Comparison of ENCODE assay signal across 8 cellular contexts in the genomic region with DNA sequence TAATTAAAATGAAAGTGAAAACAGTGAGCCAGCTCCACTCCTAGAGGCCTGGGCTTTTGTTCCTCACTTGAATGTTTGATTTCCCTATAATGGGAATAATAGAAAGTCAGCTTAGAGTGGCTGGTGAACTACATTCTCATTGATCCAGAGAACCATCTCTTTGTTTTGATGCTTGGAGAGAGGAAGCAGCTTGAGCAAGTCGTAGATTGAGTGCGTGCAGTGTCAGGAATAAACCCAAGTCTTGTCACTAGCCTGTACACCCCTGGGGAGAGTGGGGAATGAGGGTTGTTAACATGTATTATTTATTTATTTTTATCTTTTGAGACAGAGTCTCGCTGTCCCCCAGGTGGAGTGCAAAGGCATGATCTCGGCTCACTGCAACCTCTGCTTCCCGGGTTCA. TPM values are rescaled to one million over a fixed set of nuclear protein-coding genes. Genes with fewer than 3 reads are reported as not detected.
DNase-seq lines count a peak whose midpoint lies in the region; ATAC-seq and TF ChIP-seq lines count a peak whose summit lies in the region.

No MANE protein-coding gene starts in this region.

- 43 to 58% (median 44%) methylated on average over 5 of the region's 5 CpGs for WGBS in psoas muscle, 3 donors

- peaks cover 29% of the 10 kb centered on the region for H3K4me1 ChIP-seq in psoas muscle

- no peaks in the 10 kb centered on the region for H3K27me3 ChIP-seq in psoas muscle (ENCODE audit: insufficient read depth in 3 of 3, low read length in 2 of 3)

- no peaks in the 10 kb centered on the region for H3K9me3 ChIP-seq in SK-N-MC (ENCODE audit: low read depth, low read length)
- H3K9me3 ChIP-seq in psoas muscle, result no peaks in the 10 kb centered on the region

- H3K4me3 ChIP-seq in SK-N-MC (peak overlapping the region; percentile 88), fibroblast of mammary gland (ENCODE audit: control insufficient read depth, low read depth, low read length) (peak overlapping the region; percentile 98), psoas muscle (peak overlapping the region; percentile 83)

- H3K9ac ChIP-seq in SK-N-MC (ENCODE audit: insufficient read length), result peak overlapping the region; percentile 99

- intact Hi-C loops in psoas muscle (cut with DNase I), result loop anchor here in 1 of 2 donors (5.0 kb wide), 1 partner anchor 859 kb away; no protein-coding TSS in a partner anchor

- TF ChIP-seq CTCF in fibroblast of mammary gland (conservative IDR thresholded peaks at IDR 0.05; ENCODE audit: control insufficient read depth, insufficient read depth, low read depth, low read length) (no peak), psoas muscle (IDR thresholded peaks at IDR 0.05) (no peak)

- H3K36me3 ChIP-seq in SK-N-MC (ENCODE audit: insufficient read depth, low read length), result peaks cover 21% of the 10 kb centered on the region
- peaks cover 2 to 24% of the 10 kb centered on the region in 2 donors for H3K36me3 ChIP-seq in psoas muscle (ENCODE audit: insufficient read depth in 1 of 2, low read depth in 1 of 2)

- H3K27ac ChIP-seq in SK-N-MC, result no peak overlapping the region
- H3K27ac ChIP-seq in psoas muscle, result peak overlapping the region; percentile 84

- DNase-seq in SK-N-MC (ENCODE audit: low read depth, low spot score), result no peak
- peak; percentile 13 for DNase-seq in fibroblast of mammary gland (ENCODE audit: low read depth)
- no peak for DNase-seq in psoas muscle
- no peak for DNase-seq in anterior cingulate cortex (lab: John Stamatoyannopoulos, UW)
- no peak for DNase-seq in SW 1271 (lab: John Stamatoyannopoulos, UW)

- peak; percentile 6 for ATAC-seq in HG03097 (IDR thresholded peaks at IDR 0.05; ENCODE audit: low FRiP score, unreplicated experiment)
- ATAC-seq in psoas muscle, result peak in 2 of 4 donors; percentile 14 to 16
- no peak for ATAC-seq in GM19452 (IDR thresholded peaks at IDR 0.05; ENCODE audit: unreplicated experiment)
- no peak for ATAC-seq in GM21737 (IDR thresholded peaks at IDR 0.05; ENCODE audit: unreplicated experiment)

RNA-seq across cellular contexts. Expression of gene LSG1, which starts 0.9 kb away (rescaled TPM):
- total RNA-seq in psoas muscle, result 10 to 100 TPM; 24.8 to 37.5 (median 28.7) TPM
- 10 to 100 TPM; 22.8 to 46.8 (median 43.8) TPM for polyA plus RNA-seq in psoas muscle

RNA-seq across cellular contexts. Expression of gene FAM43A, which starts 12.8 kb away (rescaled TPM):
- 1 to 10 TPM; 6.0 to 7.7 (median 6.9) TPM for total RNA-seq in psoas muscle
- polyA plus RNA-seq in psoas muscle, result 1 to 10 TPM; 4.1 to 6.9 (median 6.8) TPM

RNA-seq across cellular contexts. Expression of gene TMEM44, which starts 39.7 kb away (rescaled TPM):
- total RNA-seq in psoas muscle, result 1 to 10 TPM; 2.0 to 4.4 (median 2.9) TPM
- 1 to 10 TPM; 2.1 to 4.1 (median 3.5) TPM for polyA plus RNA-seq in psoas muscle
